17 cellular contexts compared by ENCODE assay signal in genomic region chr22:43860831-43861230, GRCh38. TPM values are rescaled to one million over a fixed set of nuclear protein-coding genes. Genes with fewer than 3 reads are reported as not detected.
DNase-seq lines count a peak whose midpoint lies in the region; TF ChIP-seq lines count a peak whose summit lies in the region.
"Had no signal": no experiment of that assay in that cellular context is flagged by ENCODE, and none has a peak within 500 bp of the region (broad histone marks: within the 10 kb centered on the region; RNA-seq: fewer than 3 reads in every experiment).

No MANE protein-coding gene starts in this region.

- H3K27ac ChIP-seq in smooth muscle cell (ENCODE audit: low read depth), result no peak overlapping the region
- H3K27ac ChIP-seq in suprapubic skin, result no peak overlapping the region
- H3K27ac ChIP-seq in mammary epithelial cell (ENCODE audit: insufficient read depth, low read depth, low read length), result no peak overlapping the region
- H3K27ac ChIP-seq: BLaER1, tibial nerve had no signal

- peak overlapping the region in 4 of 5 experiments; percentile 78 to 94 (median 84) for H3K27ac Mint-ChIP-seq in brain

- H3K9me3 ChIP-seq in smooth muscle cell (replicated peaks; ENCODE audit: low read depth) (no peaks in the 10 kb centered on the region), suprapubic skin (no peaks in the 10 kb centered on the region), mammary epithelial cell (replicated peaks; ENCODE audit: insufficient read depth, low read length) (no peaks in the 10 kb centered on the region)
- H3K9me3 ChIP-seq: HAP-1 had no signal

- H3K4me3 ChIP-seq in smooth muscle cell (no peak overlapping the region), suprapubic skin (no peak overlapping the region), mammary epithelial cell (replicated peaks in 1 of 3; ENCODE audit: insufficient read depth in 1 of 3, low read depth in 2 of 3, low read length in 3 of 3) (no peak overlapping the region)
- H3K4me3 ChIP-seq: BLaER1, HAP-1, tibial nerve had no signal

- H3K36me3 ChIP-seq in smooth muscle cell (ENCODE audit: low read depth), result no peaks in the 10 kb centered on the region
- no peaks in the 10 kb centered on the region for H3K36me3 ChIP-seq in suprapubic skin
- no peaks in the 10 kb centered on the region for H3K36me3 ChIP-seq in mammary epithelial cell (ENCODE audit: insufficient read depth, low read length)
- H3K36me3 ChIP-seq: BLaER1, HAP-1, tibial nerve had no signal

- H3K4me1 ChIP-seq in smooth muscle cell (ENCODE audit: low read depth), result no peaks in the 10 kb centered on the region
- H3K4me1 ChIP-seq in suprapubic skin, result peaks cover 5% of the 10 kb centered on the region
- peaks cover 5% of the 10 kb centered on the region for H3K4me1 ChIP-seq in mammary epithelial cell (ENCODE audit: insufficient read depth, low read length)
- H3K4me1 ChIP-seq: HAP-1 had no signal

- intact Hi-C loops in mammary epithelial cell (cut with micrococcal nuclease), result no loop called here

- TF ChIP-seq POLR2A in suprapubic skin (IDR thresholded peaks at IDR 0.05), result no peak

- H3K27me3 ChIP-seq in smooth muscle cell (ENCODE audit: low read depth), result no peaks in the 10 kb centered on the region
- peaks cover 74% of the 10 kb centered on the region for H3K27me3 ChIP-seq in suprapubic skin
- H3K27me3 ChIP-seq in mammary epithelial cell (ENCODE audit: insufficient read depth, low read length), result peaks cover 13% of the 10 kb centered on the region
- H3K27me3 ChIP-seq: BLaER1 had no signal

- dilution Hi-C loops in mammary epithelial cell (cut with HindIII; ENCODE audit: low sequenced_read_pairs), result no loop called here

- peaks cover 40% of the 10 kb centered on the region for H3K36me3 Mint-ChIP-seq in brain

- no peak for TF ChIP-seq EP300 in suprapubic skin (IDR thresholded peaks at IDR 0.05)

- peak overlapping the region; percentile 86 for H3K4me2 ChIP-seq in smooth muscle cell
- no peak overlapping the region for H3K4me2 ChIP-seq in mammary epithelial cell (ENCODE audit: insufficient read depth, low read depth, low read length)
- H3K4me2 ChIP-seq: BLaER1 had no signal

- H2AFZ ChIP-seq in smooth muscle cell (ENCODE audit: low read depth) (no peak overlapping the region), mammary epithelial cell (ENCODE audit: low read depth, low read length) (no peak overlapping the region)

- CTCF ChIA-PET in mammary epithelial cell (lab: Charles Lee; ENCODE audit: low non-redundant PET), result no interaction called here

- peaks cover 35% of the 10 kb centered on the region for H3K4me1 Mint-ChIP-seq in brain

- no peaks in the 10 kb centered on the region for H3F3A ChIP-seq in smooth muscle cell (ENCODE audit: low read depth)

- DNase-seq in NCI-H82 (lab: John Stamatoyannopoulos, UW) (peak; percentile 53), NCI-H82 treated with DMSO at 0.1 percent for 48 hours (lab: John Stamatoyannopoulos, UW; ENCODE audit: unreplicated experiment) (no peak), mesenteric fat pad (ENCODE audit: low spot score) (peak; percentile 39), smooth muscle cell (lab: John Stamatoyannopoulos, UW; ENCODE audit: unreplicated experiment) (no peak), RPMI8226 (no peak), suprapubic skin (ENCODE audit: low spot score in 2 of 2) (no peak), mammary epithelial cell (no peak)
- DNase-seq: activated CD8-positive, alpha-beta memory T cell treated with anti-CD3 and anti-CD28 coated beads for 24 hours; KG1; NCI-H2107; stimulated activated CD4-positive, alpha-beta T cell treated with anti-CD3 and anti-CD28 coated beads, Interleukin-12 subunit alpha, Interleukin-12 subunit beta, amount 100 ng/mL, for 4 hours; stimulated activated naive CD4-positive, alpha-beta T cell had no signal

- TF ChIP-seq CTCF in brain (conservative IDR thresholded peaks at IDR 0.05) (no peak), smooth muscle cell (IDR thresholded peaks at IDR 0.05; ENCODE audit: borderline replicate concordance, insufficient read depth, poor library complexity, severe bottlenecking) (no peak), suprapubic skin (IDR thresholded peaks at IDR 0.05) (no peak), mammary epithelial cell (conservative IDR thresholded peaks at IDR 0.05 in 1 of 2, IDR thresholded peaks at IDR 0.05 in 1 of 2; ENCODE audit: extremely low read depth in 1 of 2, insufficient read depth in 1 of 2, low read depth in 1 of 2, low read length in 2 of 2) (no peak)

- in situ Hi-C loops in mammary epithelial cell (cut with MboI; ENCODE audit: low sequenced_read_pairs in 2 of 2), result no loop called here

- H3K9me3 Mint-ChIP-seq in brain, result peaks cover 7 to 34% (median 15%) of the 10 kb centered on the region in 5 experiments

- 88% methylated on average over 12 of the region's 12 CpGs for WGBS in smooth muscle cell (ENCODE audit: low lambda C conversion rate)
- WGBS in suprapubic skin, result 76% methylated on average over 12 of the region's 12 CpGs
- WGBS in mammary epithelial cell (ENCODE audit: low coverage, missing lambda C conversion rate), result 73% methylated on average over 11 of the region's 12 CpGs

- H3K4me3 Mint-ChIP-seq in brain, result peak overlapping the region; percentile 84 to 90 (median 86)

- H3K79me2 ChIP-seq in smooth muscle cell (ENCODE audit: low read depth) (no peaks in the 10 kb centered on the region), mammary epithelial cell (ENCODE audit: insufficient read depth, low read length) (no peaks in the 10 kb centered on the region)

- H4K20me1 ChIP-seq in smooth muscle cell (ENCODE audit: low read depth) (peaks cover 15% of the 10 kb centered on the region), mammary epithelial cell (ENCODE audit: insufficient read depth, low read length) (no peaks in the 10 kb centered on the region)
- H4K20me1 ChIP-seq: BLaER1 had no signal

- H3K9ac ChIP-seq in smooth muscle cell (ENCODE audit: low read depth), result no peak overlapping the region
- H3K9ac ChIP-seq in mammary epithelial cell (ENCODE audit: insufficient read depth, low read length), result no peak overlapping the region
- H3K9ac ChIP-seq: BLaER1 had no signal

- no TSS peak for BruUV-seq in mammary epithelial cell (replicated peaks; lab: Mats Ljungman, UMichigan)

- H3K27me3 Mint-ChIP-seq in brain, result peaks cover 25% of the 10 kb centered on the region

RNA-seq across cellular contexts. Expression of gene SULT4A1, which starts 1.5 kb away (rescaled TPM):
- polyA plus RNA-seq in brain (ENCODE audit: insufficient read depth, low read depth, low replicate concordance) (41.8 TPM), smooth muscle cell (4.9 and 5.0 TPM in 2 replicates), mammary epithelial cell (0.11 TPM)
- total RNA-seq in mesenteric fat pad (1.7 TPM), smooth muscle cell (2.6 and 2.7 TPM in 2 replicates), suprapubic skin (under 1 TPM in 2 of 4 donors, not detected in 2; 0.34 to 0.47 TPM), mammary epithelial cell (1 to 10 TPM in 1 of 2 donors, under 1 TPM in 1; 0.82 to 1.5 TPM)
- not detected for polyA minus RNA-seq in mammary epithelial cell

RNA-seq across cellular contexts. Expression of gene PNPLA5, which starts 31.0 kb away (rescaled TPM):
- polyA plus RNA-seq in brain (ENCODE audit: insufficient read depth, low read depth, low replicate concordance), result 0.24 TPM
- total RNA-seq in mesenteric fat pad, result not detected
- not detected in 2 replicates for total RNA-seq in smooth muscle cell
- polyA plus RNA-seq in smooth muscle cell, result not detected in 2 replicates
- total RNA-seq in suprapubic skin, result 10 to 100 TPM in 1 of 4 donors, 1 to 10 TPM in 3; 2.5 to 13.5 (median 4.7) TPM
- under 1 TPM in 1 of 2 donors, not detected in 1; 0.17 TPM for total RNA-seq in mammary epithelial cell
- 0.05 TPM for polyA plus RNA-seq in mammary epithelial cell
- not detected for polyA minus RNA-seq in mammary epithelial cell
- total RNA-seq: A172, tibial nerve had no signal

RNA-seq across cellular contexts. Expression of gene EFCAB6, which starts 48.7 kb away (rescaled TPM):
- 0.90 TPM for polyA plus RNA-seq in brain (ENCODE audit: insufficient read depth, low read depth, low replicate concordance)
- total RNA-seq in mesenteric fat pad, result 1.3 TPM
- 1.6 and 2.9 TPM in 2 replicates for total RNA-seq in smooth muscle cell
- 0.59 and 0.80 TPM in 2 replicates for polyA plus RNA-seq in smooth muscle cell
- 1 to 10 TPM; 1.9 to 4.9 (median 2.9) TPM for total RNA-seq in suprapubic skin
- total RNA-seq in mammary epithelial cell, result 1 to 10 TPM in 1 of 2 donors, under 1 TPM in 1; 0.59 to 2.0 TPM
- polyA plus RNA-seq in mammary epithelial cell, result 0.06 TPM
- not detected for polyA minus RNA-seq in mammary epithelial cell

Comparison
In these comparisons a context has a peak if more than half of its experiments do, and no peak if none do; other contexts are left out.
1. DNase-seq: peak in NCI-H82 (single experiment) and mesenteric fat pad (single experiment); none in NCI-H82 treated with DMSO at 0.1 percent for 48 hours (single experiment), smooth muscle cell (single experiment), RPMI8226 (single experiment), suprapubic skin (0 of 2) and mammary epithelial cell (single experiment).